ENCODE assay signal across 8 cellular contexts in genomic region chr5:149853019-149853648, GRCh38.
A peak's percentile ranks its signal among the peaks of the same experiment; 100 is the strongest.
DNase-seq lines count a peak whose midpoint lies in the region; ATAC-seq, FAIRE-seq and TF ChIP-seq lines count a peak whose summit lies in the region.

No MANE protein-coding gene starts in this region.

- H3K9ac ChIP-seq in K562 (ENCODE audit: insufficient read depth in 1 of 2, low read depth in 2 of 2, low read length in 2 of 2) (no peak overlapping the region), skeletal muscle satellite cell (ENCODE audit: low read depth, low read length) (no peak overlapping the region)

- H4K20me1 ChIP-seq in K562 (replicated peaks; ENCODE audit: control insufficient read depth, insufficient read depth, low read length), result no peaks in the 10 kb centered on the region; the same call in 1 of the 2 replicates

- TF ChIP-seq CTCF in C4-2B (conservative IDR thresholded peaks at IDR 0.05) (peak; percentile 97), HL-60 (IDR thresholded peaks at IDR 0.05; ENCODE audit: insufficient read depth, low read length) (peak; percentile 92), K562 (IDR thresholded peaks at IDR 0.05 in 2 of 3, conservative IDR thresholded peaks at IDR 0.05 in 1 of 3; ENCODE audit: insufficient read depth in 2 of 3, low read depth in 1 of 3, low read length in 3 of 3) (peak; percentile 81 to 94 (median 87))

- no peaks in the 10 kb centered on the region for H3K79me2 ChIP-seq in K562 (ENCODE audit: control insufficient read depth, insufficient read depth, low read length)

- intact Hi-C loops in K562 (cut with micrococcal nuclease), result loop anchor here (1.0 to 5.0 kb wide), 3 partner anchors 109 to 217 kb away; partner anchors contain the start of gene SLC26A2

- H3K9me3 ChIP-seq in K562 (replicated peaks; ENCODE audit: control insufficient read depth, insufficient read depth, low read depth, low read length), result no peaks in the 10 kb centered on the region
- H3K9me3 ChIP-seq in skeletal muscle satellite cell (replicated peaks; ENCODE audit: low read length), result no peaks in the 10 kb centered on the region

- POLR2A ChIA-PET in K562 (lab: Yijun Ruan, JAX), result interaction anchor here (0.6 to 2.0 kb wide), 10 partner anchors 8 to 213 kb away, joined by 3 to 8 read pairs (median 4); partner anchors contain the start of genes HMGXB3 and TIGD6

- no peak overlapping the region for H3K4me2 ChIP-seq in K562 (ENCODE audit: insufficient read depth, low read length)
- H3K4me2 ChIP-seq in skeletal muscle satellite cell (ENCODE audit: low read length), result peak overlapping the region; percentile 30

- H3K36me3 ChIP-seq in K562 (ENCODE audit: control insufficient read depth, insufficient read depth, low read length), result peaks cover 38% of the 10 kb centered on the region
- H3K36me3 ChIP-seq in skeletal muscle satellite cell (ENCODE audit: insufficient read depth, low read length), result no peaks in the 10 kb centered on the region

- in situ Hi-C loops in K562 (cut with MboI), result loop anchor here (10.0 kb wide), 1 partner anchor 112 kb away; the partner anchor contains the start of gene SLC26A2

- CTCF ChIA-PET in K562 (lab: Yijun Ruan, JAX; ENCODE audit: low intra/inter-chr PET ratio), result interaction anchor here (0.6 to 2.3 kb wide), 9 partner anchors 12 to 471 kb away, joined by 3 to 9 read pairs (median 4); no protein-coding TSS in a partner anchor

- ATAC-seq in GM18909 (IDR thresholded peaks at IDR 0.05; ENCODE audit: poor library complexity, unreplicated experiment) (peak; percentile 71), SK-N-SH treated with all-trans-retinoic acid at 6 μM for 48 hours (peak; percentile 93), K562 (peak; percentile 96)

- H3K4me1 ChIP-seq in K562 (replicated peaks in 1 of 2; ENCODE audit: control insufficient read depth in 2 of 2, insufficient read depth in 2 of 2, low read length in 2 of 2), result no peaks in the 10 kb centered on the region
- peaks cover 23% of the 10 kb centered on the region for H3K4me1 ChIP-seq in skeletal muscle satellite cell (ENCODE audit: control insufficient read depth, insufficient read depth, low read length)

- peak; percentile 94 for FAIRE-seq in K562 (lab: Jason Lieb, UNC)

- H3K4me3 ChIP-seq in HL-60 (replicated peaks; ENCODE audit: insufficient read depth, low read length) (no peak overlapping the region), K562 (no peak overlapping the region), skeletal muscle satellite cell (ENCODE audit: low read length) (no peak overlapping the region)

- H3K27ac ChIP-seq in C4-2B (no peak overlapping the region), HL-60 (replicated peaks) (no peak overlapping the region), K562 (ENCODE audit: extremely low read depth, low read depth, low read length) (no peak overlapping the region)

- WGBS in K562 (ENCODE audit: insufficient coverage, low coverage, missing lambda C conversion rate), result 43% methylated on average over 10 of the region's 10 CpGs

- TF ChIP-seq RAD21 in K562 (CRISPR knock-in tag; conservative IDR thresholded peaks at IDR 0.05 in 1 of 2, IDR thresholded peaks at IDR 0.05 in 1 of 2), result peak; percentile 69 to 81

- no peak for TF ChIP-seq POLR2A in K562 (conservative IDR thresholded peaks at IDR 0.05)

- no peak for TF ChIP-seq EP300 in K562 (IDR thresholded peaks at IDR 0.05; ENCODE audit: low read length)

- no TSS peak for BruUV-seq in K562 (replicated peaks; lab: Mats Ljungman, UMichigan)

- peak; percentile 35 to 60 for DNase-seq in HL-60 (ENCODE audit: low read depth in 1 of 2, low spot score in 1 of 2)
- peak; percentile 68 to 82 (median 71) for DNase-seq in K562 (ENCODE audit: extremely low read depth in 1 of 4, low spot score in 3 of 4)
- DNase-seq in iPS-NIHi7 (ENCODE audit: extremely low spot score), result peak; percentile 84
- DNase-seq in NCI-H128 (lab: John Stamatoyannopoulos, UW; ENCODE audit: unreplicated experiment), result no peak

- H3K27me3 ChIP-seq in HL-60 (ENCODE audit: insufficient read depth, poor library complexity, severe bottlenecking) (no peaks in the 10 kb centered on the region), K562 (ENCODE audit: control insufficient read depth in 2 of 2, insufficient read depth in 2 of 2, low read length in 2 of 2) (no peaks in the 10 kb centered on the region), skeletal muscle satellite cell (ENCODE audit: control insufficient read depth, insufficient read depth, low read length) (no peaks in the 10 kb centered on the region)

- H3K9me1 ChIP-seq in K562 (ENCODE audit: control insufficient read depth, insufficient read depth, low read length), result no peaks in the 10 kb centered on the region

- H2AFZ ChIP-seq in K562 (ENCODE audit: low read depth, low read length), result no peak overlapping the region

TF ChIP-seq in SK-N-SH treated with all-trans-retinoic acid at 6 μM for 48 hours, 23 proteins besides CTCF, POLR2A, EP300 and RAD21 (continues in another document):
- TF ChIP-seq PATZ1 (CRISPR knock-in tag; IDR thresholded peaks at IDR 0.05; ENCODE audit: borderline replicate concordance) (no peak), TCF4 (CRISPR knock-in tag; IDR thresholded peaks at IDR 0.05; ENCODE audit: borderline replicate concordance) (no peak), ZFP3 (CRISPR knock-in tag; IDR thresholded peaks at IDR 0.05) (no peak), ZNF8 (CRISPR knock-in tag; IDR thresholded peaks at IDR 0.05) (no peak), POU6F1 (CRISPR knock-in tag; IDR thresholded peaks at IDR 0.05; ENCODE audit: borderline replicate concordance, low read depth) (no peak), TOX (CRISPR knock-in tag; IDR thresholded peaks at IDR 0.05; ENCODE audit: borderline replicate concordance) (no peak), OSR1 (CRISPR knock-in tag; IDR thresholded peaks at IDR 0.05) (no peak)

TF ChIP-seq in K562, 482 proteins besides CTCF, POLR2A, EP300 and RAD21 (continues in another document):
- TF ChIP-seq HMBOX1 (IDR thresholded peaks at IDR 0.05), result peak; percentile 36; the same call in 1 of the 2 replicates
- TF ChIP-seq ZFP91 (CRISPR knock-in tag; IDR thresholded peaks at IDR 0.05), result no peak
- TF ChIP-seq PHB (CRISPR knock-in tag; IDR thresholded peaks at IDR 0.05), result no peak
- no peak for TF ChIP-seq GTF2A2 (tag; IDR thresholded peaks at IDR 0.05)
- TF ChIP-seq BRF1 (IDR thresholded peaks at IDR 0.05; ENCODE audit: borderline replicate concordance, extremely low read depth, insufficient read length), result no peak
- no peak for TF ChIP-seq DLX4 (CRISPR knock-in tag; IDR thresholded peaks at IDR 0.05)
- TF ChIP-seq MAFK (IDR thresholded peaks at IDR 0.05; ENCODE audit: low read length), result no peak
- no peak for TF ChIP-seq MITF (IDR thresholded peaks at IDR 0.05)
- no peak for TF ChIP-seq SNIP1 (IDR thresholded peaks at IDR 0.05; ENCODE audit: low read depth)
- TF ChIP-seq ZNF764 (CRISPR knock-in tag; IDR thresholded peaks at IDR 0.05; ENCODE audit: low read depth), result no peak
